ENCODE assay signal across 29 cellular contexts in genomic region chr10:59754951-59755350, GRCh38. TPM values are rescaled to one million over a fixed set of nuclear protein-coding genes. Genes with fewer than 3 reads are reported as not detected.
"Had no signal": no experiment of that assay in that cellular context is flagged by ENCODE, and none has a peak within 500 bp of the region (broad histone marks: within the 10 kb centered on the region; RNA-seq: fewer than 3 reads in every experiment).

No MANE protein-coding gene starts in this region.

- H3K27me3 Mint-ChIP-seq: activated naive CD8-positive, alpha-beta T cell treated with anti-CD3 and anti-CD28 coated beads, Interleukin-2, amount 10 ng/mL, durations not matched to agents 7 days and 5 days had no signal

- H3K9me3 Mint-ChIP-seq: activated naive CD8-positive, alpha-beta T cell treated with anti-CD3 and anti-CD28 coated beads, Interleukin-2, amount 10 ng/mL, durations not matched to agents 7 days and 5 days; T-helper 1 cell treated with Interleukin-12 subunit alpha and Interleukin-12 subunit beta and Interleukin-4 antibody, amounts not matched to agents 30 μg/mL and 1 μg/mL, for 36 hours had no signal

- H3K27ac ChIP-seq: adrenal gland, KMS-11, Peyer's patch, RWPE1 had no signal

- H3K27ac Mint-ChIP-seq: activated CD8-positive, alpha-beta T cell treated with anti-CD3 and anti-CD28 coated beads, Interleukin-2, amount 10 ng/mL, durations not matched to agents 7 days and 5 days; activated naive CD8-positive, alpha-beta T cell treated with anti-CD3 and anti-CD28 coated beads, Interleukin-2, amount 10 ng/mL, durations not matched to agents 7 days and 5 days; T-helper 1 cell treated with Interleukin-12 subunit alpha and Interleukin-12 subunit beta and Interleukin-4 antibody, amounts not matched to agents 30 μg/mL and 1 μg/mL, for 36 hours; WTC11 had no signal

- H3K4me3 Mint-ChIP-seq: activated CD8-positive, alpha-beta T cell treated with anti-CD3 and anti-CD28 coated beads, Interleukin-2, amount 10 ng/mL, durations not matched to agents 7 days and 5 days; activated naive CD8-positive, alpha-beta T cell treated with anti-CD3 and anti-CD28 coated beads, Interleukin-2, amount 10 ng/mL, durations not matched to agents 7 days and 5 days; T-helper 1 cell treated with Interleukin-12 subunit alpha and Interleukin-12 subunit beta and Interleukin-4 antibody, amounts not matched to agents 30 μg/mL and 1 μg/mL, for 36 hours; WTC11 had no signal

- ATAC-seq: activated CD8-positive, alpha-beta T cell treated with anti-CD3 and anti-CD28 coated beads, Interleukin-2, amount 10 ng/mL, durations not matched to agents 7 days and 5 days; WTC11 had no signal

- H3K4me3 ChIP-seq: adrenal gland, Peyer's patch had no signal

- H3K36me3 ChIP-seq: adrenal gland, Peyer's patch had no signal

- H3K9me3 ChIP-seq: adrenal gland, Peyer's patch had no signal

- DNase-seq: activated CD4-positive, alpha-beta T cell treated with anti-CD3 and anti-CD28 coated beads for 48 hours; activated CD4-positive, alpha-beta T cell treated with anti-CD3 and anti-CD28 coated beads, Interleukin-2, amount 50 U/mL, for 4 hours; activated CD4-positive, CD25-positive, alpha-beta regulatory T cell treated with anti-CD3 and anti-CD28 coated beads, Interleukin-2, amount 50 U/mL, for 72 hours; activated CD8-positive, alpha-beta memory T cell treated with anti-CD3 and anti-CD28 coated beads, Interleukin-2, amount 50 U/mL, for 48 hours; activated CD8-positive, alpha-beta T cell treated with anti-CD3 and anti-CD28 coated beads, Interleukin-2, amount 10 ng/mL, durations not matched to agents 7 days and 5 days; activated naive CD4-positive, alpha-beta T cell treated with anti-CD3 and anti-CD28 coated beads, Interleukin-2, amount 50 U/mL, for 16 hours; activated naive CD8-positive, alpha-beta T cell treated with anti-CD3 and anti-CD28 coated beads, Interleukin-2, amount 10 ng/mL, durations not matched to agents 7 days and 5 days; activated T-cell treated with anti-CD3 and anti-CD28 coated beads, Interleukin-2, amount 50 U/mL, for 1 hour; adrenal gland; aorta; central memory CD4-positive, alpha-beta T cell; NCI-H1092; NCI-H1417 treated with DMSO at 0.1 percent for 48 hours; NCI-H1694; NCI-H2029; NCI-H2107; NCI-H2171 treated with DMSO at 0.1 percent for 48 hours; NCI-H226; NCI-H526; Peyer's patch; Right ventricle myocardium superior had no signal

- H3K36me3 Mint-ChIP-seq: activated naive CD8-positive, alpha-beta T cell treated with anti-CD3 and anti-CD28 coated beads, Interleukin-2, amount 10 ng/mL, durations not matched to agents 7 days and 5 days; WTC11 had no signal

- H3K4me2 ChIP-seq: KMS-11 had no signal

- H3K27me3 ChIP-seq: adrenal gland, Peyer's patch had no signal

- H3K4me1 ChIP-seq: Peyer's patch had no signal

- H3K4me1 Mint-ChIP-seq: activated naive CD8-positive, alpha-beta T cell treated with anti-CD3 and anti-CD28 coated beads, Interleukin-2, amount 10 ng/mL, durations not matched to agents 7 days and 5 days had no signal

RNA-seq across cellular contexts. Expression of gene MRLN, which starts 1.7 kb away (rescaled TPM):
- total RNA-seq: activated CD8-positive, alpha-beta T cell treated with anti-CD3 and anti-CD28 coated beads, Interleukin-2, amount 10 ng/mL, durations not matched to agents 7 days and 5 days; activated naive CD8-positive, alpha-beta T cell treated with anti-CD3 and anti-CD28 coated beads, Interleukin-2, amount 10 ng/mL, durations not matched to agents 7 days and 5 days; adrenal gland; bronchial epithelial cell; MCF 10A; NCI-H460; Peyer's patch; Right ventricle myocardium superior; SK-MEL-5; WTC11 had no signal
- polyA plus RNA-seq: aorta had no signal
